ENCODE assay signal across 10 cellular contexts in the genomic region with DNA sequence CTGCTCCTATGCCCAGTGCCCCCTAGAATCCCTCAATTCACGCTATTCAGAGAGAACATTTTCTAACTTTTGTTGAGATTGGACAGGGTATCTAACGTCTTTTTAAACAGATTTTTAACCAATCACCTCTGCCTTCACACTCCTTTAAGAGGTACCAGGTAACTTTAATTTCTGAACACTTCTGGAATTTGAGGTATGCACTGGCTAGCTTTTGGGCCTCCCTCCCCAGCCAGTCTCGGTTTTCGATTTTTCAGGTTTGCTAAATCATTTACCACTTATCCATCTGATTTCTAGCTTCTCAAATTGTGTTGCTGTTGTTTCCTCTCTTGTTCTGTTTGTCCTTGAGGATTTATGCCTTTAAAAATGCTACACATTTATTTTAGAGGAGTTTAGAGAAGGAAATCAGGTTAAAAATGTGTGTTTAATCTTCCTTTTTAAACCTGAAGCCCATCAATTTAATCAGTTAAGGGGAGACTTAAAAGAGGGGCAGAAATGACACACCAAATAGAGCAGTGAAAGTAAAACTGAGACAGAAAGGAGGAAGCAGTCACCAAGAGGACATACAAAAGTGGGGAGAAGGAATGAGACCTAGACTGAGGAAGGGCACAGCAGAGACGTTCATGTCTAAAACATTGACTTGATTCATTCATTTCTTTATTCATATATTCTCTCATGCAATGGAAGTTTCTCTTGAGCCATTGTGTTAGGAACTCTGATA.
DNase-seq lines count a peak whose midpoint lies in the region; ATAC-seq and TF ChIP-seq lines count a peak whose summit lies in the region.
"Had no signal": no experiment of that assay in that cellular context is flagged by ENCODE, and none has a peak within 500 bp of the region (broad histone marks: within the 10 kb centered on the region; RNA-seq: fewer than 3 reads in every experiment).

No MANE protein-coding gene starts in this region.

- TF ChIP-seq CTCF in upper lobe of left lung (IDR thresholded peaks at IDR 0.05) (no peak), transverse colon (IDR thresholded peaks at IDR 0.05) (no peak)

- WGBS in upper lobe of left lung, 2 donors, result 52% methylated on average over 5 of the region's 5 CpGs
- WGBS in transverse colon (ENCODE audit: low coverage in 1 of 2), 2 donors, result 50 to 51% methylated on average over 4 to 5 of the region's 5 CpGs

- TF ChIP-seq POLR2A in upper lobe of left lung (IDR thresholded peaks at IDR 0.05), result no peak
- TF ChIP-seq POLR2A in transverse colon (IDR thresholded peaks at IDR 0.05), result no peak

- TF ChIP-seq EP300 in upper lobe of left lung (IDR thresholded peaks at IDR 0.05) (no peak), transverse colon (IDR thresholded peaks at IDR 0.05; ENCODE audit: low read depth) (no peak)

- CTCF ChIA-PET in CD8-positive, alpha-beta memory T cell (lab: Charles Lee), result no interaction called here

- H3K4me1 ChIP-seq in iPS-18a (ENCODE audit: control insufficient read depth, low read depth, low read length) (peaks cover 18% of the 10 kb centered on the region), upper lobe of left lung (no peaks in the 10 kb centered on the region), transverse colon (no peaks in the 10 kb centered on the region)
- H3K4me1 ChIP-seq in CD8-positive, alpha-beta memory T cell (ENCODE audit: insufficient read depth, low read length), result no peaks in the 10 kb centered on the region

- H3K36me3 Mint-ChIP-seq in CD8-positive, alpha-beta memory T cell, result no peaks in the 10 kb centered on the region

- no peaks in the 10 kb centered on the region for H3K27me3 ChIP-seq in iPS-18a (ENCODE audit: control insufficient read depth, insufficient read depth, low read length)
- no peaks in the 10 kb centered on the region for H3K27me3 ChIP-seq in CD8-positive, alpha-beta memory T cell (ENCODE audit: insufficient read depth, low read length, poor library complexity, severe bottlenecking)
- H3K27me3 ChIP-seq in upper lobe of left lung, result no peaks in the 10 kb centered on the region
- no peaks in the 10 kb centered on the region for H3K27me3 ChIP-seq in transverse colon

- H3K4me3 ChIP-seq in iPS-18a (ENCODE audit: low read length) (no peak overlapping the region), upper lobe of left lung (no peak overlapping the region), transverse colon (no peak overlapping the region)
- H3K4me3 ChIP-seq in CD8-positive, alpha-beta memory T cell (ENCODE audit: low read length), result no peak overlapping the region

- intact Hi-C loops in transverse colon (cut with DNase I; ENCODE audit: low total_unique reads), result no loop called here

- no peaks in the 10 kb centered on the region for H3K9me3 Mint-ChIP-seq in CD8-positive, alpha-beta memory T cell
- H3K9me3 Mint-ChIP-seq: stimulated activated naive CD8-positive, alpha-beta T cell treated with anti-CD3 and anti-CD28 coated beads, Interleukin-15, amount 100 ng/mL, for 72 hours had no signal

- H3K27ac Mint-ChIP-seq in CD8-positive, alpha-beta memory T cell, result no peak overlapping the region
- H3K27ac Mint-ChIP-seq: stimulated activated naive CD8-positive, alpha-beta T cell treated with anti-CD3 and anti-CD28 coated beads, Interleukin-15, amount 100 ng/mL, for 72 hours had no signal

- H3K36me3 ChIP-seq in iPS-18a (ENCODE audit: control insufficient read depth, low read depth, low read length) (no peaks in the 10 kb centered on the region), upper lobe of left lung (no peaks in the 10 kb centered on the region), transverse colon (no peaks in the 10 kb centered on the region)
- H3K36me3 ChIP-seq in CD8-positive, alpha-beta memory T cell (ENCODE audit: insufficient read depth, low read length), result no peaks in the 10 kb centered on the region

- no peak for DNase-seq in CD8-positive, alpha-beta memory T cell
- DNase-seq in upper lobe of left lung, result no peak
- no peak for DNase-seq in KBM-7
- no peak for DNase-seq in transverse colon
- DNase-seq: activated CD4-positive, alpha-beta T cell treated with anti-CD3 and anti-CD28 coated beads, Interleukin-2, amount 50 U/mL, for 1 hour; stimulated activated naive CD8-positive, alpha-beta T cell treated with anti-CD3 and anti-CD28 coated beads, Interleukin-15, amount 100 ng/mL, for 72 hours had no signal

- peaks cover 3 to 10% of the 10 kb centered on the region in 2 donors for H3K27me3 Mint-ChIP-seq in CD8-positive, alpha-beta memory T cell

- peak overlapping the region; percentile 2 for H3K27ac ChIP-seq in iPS-18a (ENCODE audit: low read length)
- H3K27ac ChIP-seq in CD8-positive, alpha-beta memory T cell (ENCODE audit: low read depth, low read length), result no peak overlapping the region
- no peak overlapping the region for H3K27ac ChIP-seq in upper lobe of left lung
- H3K27ac ChIP-seq in transverse colon, result no peak overlapping the region

- H3K9me3 ChIP-seq in iPS-18a (ENCODE audit: control insufficient read depth, low read depth, low read length) (no peaks in the 10 kb centered on the region), upper lobe of left lung (no peaks in the 10 kb centered on the region), transverse colon (no peaks in the 10 kb centered on the region)
- no peaks in the 10 kb centered on the region for H3K9me3 ChIP-seq in CD8-positive, alpha-beta memory T cell (ENCODE audit: low read length)

- no peak overlapping the region for H3K4me3 Mint-ChIP-seq in CD8-positive, alpha-beta memory T cell
- H3K4me3 Mint-ChIP-seq: stimulated activated naive CD8-positive, alpha-beta T cell treated with anti-CD3 and anti-CD28 coated beads, Interleukin-15, amount 100 ng/mL, for 72 hours had no signal

- POLR2A ChIA-PET in CD8-positive, alpha-beta memory T cell (lab: Charles Lee), result no interaction called here

- in situ Hi-C loops in KBM-7 (cut with MboI; ENCODE audit: low pct_unique_long_range_greater_than_20kb, low sequenced_read_pairs), result no loop called here
- in situ Hi-C loops in transverse colon (cut with MboI; ENCODE audit: low pct_ligation_motif_present in 1 of 4, low pct_unique_long_range_greater_than_20kb in 1 of 4, low sequenced_read_pairs in 3 of 4), result no loop called here

- ATAC-seq in GM18517 (IDR thresholded peaks at IDR 0.05; ENCODE audit: unreplicated experiment), result peak; percentile 99
- peak; percentile 99 for ATAC-seq in GM21576 (IDR thresholded peaks at IDR 0.05; ENCODE audit: unreplicated experiment)
- peak; percentile 99 for ATAC-seq in HG03354 (IDR thresholded peaks at IDR 0.05; ENCODE audit: poor library complexity, severe bottlenecking, unreplicated experiment)
- ATAC-seq in upper lobe of left lung (ENCODE audit: low FRiP score in 2 of 2), result no peak
- ATAC-seq: stimulated activated naive CD8-positive, alpha-beta T cell treated with anti-CD3 and anti-CD28 coated beads, Interleukin-15, amount 100 ng/mL, for 72 hours had no signal

- no peaks in the 10 kb centered on the region for H3K4me1 Mint-ChIP-seq in CD8-positive, alpha-beta memory T cell
- H3K4me1 Mint-ChIP-seq: stimulated activated naive CD8-positive, alpha-beta T cell treated with anti-CD3 and anti-CD28 coated beads, Interleukin-15, amount 100 ng/mL, for 72 hours had no signal

- H3K9ac ChIP-seq in iPS-18a (ENCODE audit: low read length), result no peak overlapping the region

Comparison
In these comparisons a context has a peak if more than half of its experiments do, and no peak if none do; other contexts are left out.
1. ATAC-seq: peak in GM18517 (single experiment), GM21576 (single experiment) and HG03354 (single experiment); none in upper lobe of left lung (0 of 2).